In genomic region chr3:11289864-11290263, GRCh38 we compare ENCODE assay signal across 8 cellular contexts. TPM values are rescaled to one million over a fixed set of nuclear protein-coding genes. Genes with fewer than 3 reads are reported as not detected.
DNase-seq lines count a peak whose midpoint lies in the region; ATAC-seq and TF ChIP-seq lines count a peak whose summit lies in the region.

No MANE protein-coding gene starts in this region.

- peaks cover 53% of the 10 kb centered on the region for H3K4me1 Mint-ChIP-seq in Calu3 (ENCODE audit: low read depth, unreplicated experiment)

- peaks cover 4% of the 10 kb centered on the region; the same call in 1 of the 2 replicates for H3K79me2 ChIP-seq in OCI-LY3 (ENCODE audit: low read length)

- CTCF ChIA-PET in Calu3 (lab: Charles Lee) = interaction anchor here (1.5 to 1.6 kb wide), 2 partner anchors 18 to 42 kb away, joined by 3 to 8 read pairs; partner anchors contain the start of gene ATG7

- H3K36me3 ChIP-seq in OCI-LY3 (replicated peaks; ENCODE audit: low read depth, low read length) (peaks cover 19% of the 10 kb centered on the region), colonic mucosa (no peaks in the 10 kb centered on the region), psoas muscle (ENCODE audit: insufficient read depth in 1 of 2, low read depth in 1 of 2) (peaks cover 0 to 13% of the 10 kb centered on the region in 2 donors)

- no peak overlapping the region for H3K4me3 Mint-ChIP-seq in Calu3 (ENCODE audit: low read depth, unreplicated experiment)

- no peak for TF ChIP-seq CTCF in Calu3 (IDR thresholded peaks at IDR 0.05; ENCODE audit: unreplicated experiment)
- TF ChIP-seq CTCF in OCI-LY3 (IDR thresholded peaks at IDR 0.05; ENCODE audit: low read depth, low read length) = no peak
- no peak for TF ChIP-seq CTCF in colonic mucosa (IDR thresholded peaks at IDR 0.05)
- no peak for TF ChIP-seq CTCF in psoas muscle (IDR thresholded peaks at IDR 0.05)

- no peak for DNase-seq in Calu3
- DNase-seq in colonic mucosa = no peak
- no peak for DNase-seq in psoas muscle
- no peak for DNase-seq in stimulated activated CD4-positive, alpha-beta T cell treated with anti-CD3 and anti-CD28 coated beads, Interleukin-2, amount 100 ng/mL, for 24 hours
- DNase-seq in epidermal melanocyte (ENCODE audit: insufficient read length, low spot score) = no peak
- DNase-seq in NCI-H2107 treated with DMSO at 0.1 percent for 48 hours (lab: John Stamatoyannopoulos, UW; ENCODE audit: unreplicated experiment) = no peak
- no peak for DNase-seq in activated CD4-positive, CD25-positive, alpha-beta regulatory T cell (lab: John Stamatoyannopoulos, UW)

- H3K27ac Mint-ChIP-seq in Calu3 (ENCODE audit: unreplicated experiment) = peak overlapping the region; percentile 75

- peak in 1 of 4 donors; percentile 19 for ATAC-seq in psoas muscle

- H2AFZ ChIP-seq in OCI-LY3 (ENCODE audit: low read depth, low read length) = no peak overlapping the region

- no peaks in the 10 kb centered on the region for H3K9me3 Mint-ChIP-seq in Calu3 (ENCODE audit: low read depth, unreplicated experiment)

- H3K9ac ChIP-seq in OCI-LY3 (ENCODE audit: low read length) = no peak overlapping the region
- no peak overlapping the region for H3K9ac ChIP-seq in colonic mucosa (ENCODE audit: low read depth in 2 of 2, low read length in 2 of 2)

- intact Hi-C loops in Calu3 (cut with micrococcal nuclease; ENCODE audit: unreplicated experiment) = loop anchor here (2.0 kb wide), 1 partner anchor 53 kb away; no protein-coding TSS in a partner anchor
- intact Hi-C loops in colonic mucosa (cut with DNase I) = no loop called here
- intact Hi-C loops in psoas muscle (cut with DNase I) = loop anchor here in 1 of 2 donors (5.0 kb wide), 1 partner anchor 133 kb away; no protein-coding TSS in a partner anchor

- H3K4me3 ChIP-seq in OCI-LY3 (ENCODE audit: low read length) (peak overlapping the region; percentile 64; the same call in 1 of the 2 replicates), colonic mucosa (no peak overlapping the region), psoas muscle (no peak overlapping the region)

- WGBS in psoas muscle, 3 donors = 86 to 87% (median 86%) methylated on average over 3 of the region's 3 CpGs

- peaks cover 30% of the 10 kb centered on the region for H3K4me1 ChIP-seq in OCI-LY3 (ENCODE audit: low read length)
- H3K4me1 ChIP-seq in colonic mucosa = no peaks in the 10 kb centered on the region
- H3K4me1 ChIP-seq in psoas muscle = peaks cover 31% of the 10 kb centered on the region

- peaks cover 12% of the 10 kb centered on the region for H3K36me3 Mint-ChIP-seq in Calu3 (ENCODE audit: insufficient read depth, unreplicated experiment)

- peaks cover 13% of the 10 kb centered on the region; the same call in 1 of the 2 replicates for H4K20me1 ChIP-seq in OCI-LY3 (ENCODE audit: insufficient read depth, low read length)

- H3K27me3 Mint-ChIP-seq in Calu3 (ENCODE audit: unreplicated experiment) = no peaks in the 10 kb centered on the region

- no TSS peak for BruUV-seq in Calu3 (replicated peaks; lab: Mats Ljungman, UMichigan)

- H3K4me2 ChIP-seq in OCI-LY3 (ENCODE audit: low read length) = peak overlapping the region; percentile 94

- H3K27ac ChIP-seq in OCI-LY3 (ENCODE audit: low read length) (peak overlapping the region; percentile 66; the same call in 1 of the 2 replicates), colonic mucosa (peak overlapping the region; percentile 73), psoas muscle (peak overlapping the region; percentile 82)

- H3K9me3 ChIP-seq in OCI-LY3 (ENCODE audit: insufficient read depth, low read length) (no peaks in the 10 kb centered on the region), colonic mucosa (no peaks in the 10 kb centered on the region), psoas muscle (no peaks in the 10 kb centered on the region)

- no peaks in the 10 kb centered on the region for H3K27me3 ChIP-seq in OCI-LY3 (ENCODE audit: low read depth, low read length)
- no peaks in the 10 kb centered on the region for H3K27me3 ChIP-seq in colonic mucosa
- H3K27me3 ChIP-seq in psoas muscle (ENCODE audit: insufficient read depth in 3 of 3, low read length in 2 of 3) = no peaks in the 10 kb centered on the region

RNA-seq across cellular contexts. Expression of gene ATG7, which starts 17.7 kb away (rescaled TPM):
- total RNA-seq in Calu3 (2022) = 34.6 and 37.3 TPM in 2 replicates
- total RNA-seq in colonic mucosa = 10 to 100 TPM; 31.9 to 32.0 TPM
- total RNA-seq in psoas muscle = 10 to 100 TPM; 13.5 to 15.0 (median 14.5) TPM
- 10 to 100 TPM in 2 of 3 donors, 1 to 10 TPM in 1; 5.9 to 13.1 (median 10.3) TPM for polyA plus RNA-seq in psoas muscle
